ENCODE assay signal across 1 cellular context in genomic region chr2:232691117-232691516, GRCh38. TPM values are rescaled to one million over a fixed set of nuclear protein-coding genes. Genes with fewer than 3 reads are reported as not detected.
"Had no signal": no experiment of that assay in that cellular context is flagged by ENCODE, and none has a peak within 500 bp of the region (broad histone marks: within the 10 kb centered on the region; RNA-seq: fewer than 3 reads in every experiment).

No MANE protein-coding gene starts in this region.

RNA-seq across cellular contexts. Expression of gene EFHD1, which starts 57.7 kb away (rescaled TPM):
- total RNA-seq: OCI-LY7 had no signal
